Comparison of ENCODE assay signal across 19 cellular contexts in the genomic region with DNA sequence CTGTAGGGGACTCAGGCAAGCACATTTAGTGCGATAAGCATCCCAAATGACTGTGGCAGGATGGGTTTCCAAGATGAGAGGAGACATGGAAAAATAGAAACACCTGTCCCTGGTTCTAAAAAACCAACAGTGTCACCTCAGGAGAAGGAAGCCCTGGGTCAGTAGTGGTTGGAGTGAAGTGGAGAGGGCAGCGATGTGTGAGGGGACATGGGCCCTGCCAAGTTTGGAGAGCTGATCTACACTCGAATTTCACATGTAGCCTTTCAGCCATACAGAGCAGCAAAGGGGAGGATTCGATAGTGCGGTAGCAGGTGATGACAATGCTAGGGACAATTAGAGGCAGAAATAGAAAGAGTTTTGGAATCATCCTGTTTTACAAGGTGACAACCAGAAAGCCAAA. TPM values are rescaled to one million over a fixed set of nuclear protein-coding genes. Genes with fewer than 3 reads are reported as not detected.
"Had no signal": no experiment of that assay in that cellular context is flagged by ENCODE, and none has a peak within 500 bp of the region (broad histone marks: within the 10 kb centered on the region; RNA-seq: fewer than 3 reads in every experiment).

No MANE protein-coding gene starts in this region.

- ATAC-seq: K562 had no signal

- H3K4me1 Mint-ChIP-seq: IgD-negative memory B cell had no signal

- DNase-seq: Kasumi-1, MM.1S, NCI-H1105 treated with DMSO at 0.1 percent for 48 hours, NCI-H1417 treated with DMSO at 0.1 percent for 48 hours, NCI-H146, NCI-H1694 treated with DMSO at 0.1 percent for 48 hours, NCI-H2081, NCI-H2107, NCI-H345, NCI-H446 treated with DMSO at 0.1 percent for 48 hours, NCI-H510A treated with DMSO at 0.1 percent for 48 hours, NCI-H526, NCI-H82, Right ventricle myocardium superior, RPMI8226, SIG-M5 had no signal

RNA-seq across cellular contexts. Expression of a gene that starts 32.6 kb away (rescaled TPM):
- total RNA-seq: Right ventricle myocardium superior; T-helper 1 cell treated with Interleukin-12 subunit alpha and Interleukin-12 subunit beta and Interleukin-4 antibody, amounts not matched to agents 30 ng/mL and 1 ng/mL, for 36 hours had no signal
